In genomic region chr3:24042174-24042878, GRCh38 we compare ENCODE assay signal across 13 cellular contexts.
A peak's percentile ranks its signal among the peaks of the same experiment; 100 is the strongest.
DNase-seq lines count a peak whose midpoint lies in the region; ATAC-seq and TF ChIP-seq lines count a peak whose summit lies in the region.
"Had no signal": no experiment of that assay in that cellular context is flagged by ENCODE, and none has a peak within 500 bp of the region (broad histone marks: within the 10 kb centered on the region; RNA-seq: fewer than 3 reads in every experiment).

No MANE protein-coding gene starts in this region.

- CTCF ChIA-PET in SK-N-SH (lab: Yijun Ruan, JAX), result interaction anchor here (1.0 to 1.9 kb wide), 3 partner anchors 11 to 641 kb away, joined by 3 to 4 read pairs (median 4); no protein-coding TSS in a partner anchor

- H3K36me3 Mint-ChIP-seq in endodermal cell (ENCODE audit: low read depth), result no peaks in the 10 kb centered on the region

- H3K27ac ChIP-seq in SK-N-SH (ENCODE audit: low read depth in 2 of 2, low read length in 1 of 2) (no peak overlapping the region), parathyroid adenoma (peak overlapping the region; percentile 21), uterus (peak overlapping the region; percentile 85 to 96), endodermal cell (ENCODE audit: low read depth, low read length) (no peak overlapping the region), SJCRH30 (no peak overlapping the region)
- H3K27ac ChIP-seq: 22Rv1 had no signal

- intact Hi-C loops in left ventricle myocardium superior (cut with micrococcal nuclease), result no loop called here
- intact Hi-C loops in uterus (cut with DNase I; ENCODE audit: low total_unique reads), result no loop called here
- intact Hi-C loops in lower leg skin (cut with DNase I; ENCODE audit: low total_unique reads), result no loop called here

- no peaks in the 10 kb centered on the region for H3K4me1 ChIP-seq in SK-N-SH (ENCODE audit: control insufficient read depth in 1 of 2, insufficient read depth in 2 of 2, low read depth in 1 of 2, low read length in 1 of 2)
- no peaks in the 10 kb centered on the region for H3K4me1 ChIP-seq in parathyroid adenoma
- peaks cover 0 to 3% of the 10 kb centered on the region in 2 donors for H3K4me1 ChIP-seq in uterus
- no peaks in the 10 kb centered on the region for H3K4me1 ChIP-seq in endodermal cell (ENCODE audit: control insufficient read depth, insufficient read depth, low read length)
- no peaks in the 10 kb centered on the region for H3K4me1 ChIP-seq in SJCRH30

- no peak overlapping the region for H3K4me3 Mint-ChIP-seq in endodermal cell

- no peak for TF ChIP-seq CTCF in SK-N-SH (IDR thresholded peaks at IDR 0.05)
- TF ChIP-seq CTCF in parathyroid adenoma (IDR thresholded peaks at IDR 0.05), result no peak
- TF ChIP-seq CTCF in uterus (IDR thresholded peaks at IDR 0.05), result no peak
- no peak for TF ChIP-seq CTCF in endodermal cell (conservative IDR thresholded peaks at IDR 0.05)
- TF ChIP-seq CTCF in lower leg skin (IDR thresholded peaks at IDR 0.05), result no peak

- H2AFZ ChIP-seq in SK-N-SH (ENCODE audit: low read depth) (no peak overlapping the region), parathyroid adenoma (no peak overlapping the region)

- TF ChIP-seq EP300 in SK-N-SH (IDR thresholded peaks at IDR 0.05; ENCODE audit: borderline replicate concordance in 1 of 2, low read depth in 1 of 2, low read length in 1 of 2), result no peak

- H3K36me3 ChIP-seq in SK-N-SH (replicated peaks in 1 of 2; ENCODE audit: control insufficient read depth in 1 of 2, insufficient read depth in 2 of 2, low read length in 1 of 2) (no peaks in the 10 kb centered on the region), parathyroid adenoma (ENCODE audit: control insufficient read depth, insufficient read depth, low read length) (no peaks in the 10 kb centered on the region), uterus (no peaks in the 10 kb centered on the region), endodermal cell (ENCODE audit: control insufficient read depth, insufficient read depth, low read length) (no peaks in the 10 kb centered on the region), SJCRH30 (no peaks in the 10 kb centered on the region)

- no peak overlapping the region for H3K27ac Mint-ChIP-seq in endodermal cell

- no peaks in the 10 kb centered on the region for H3K27me3 Mint-ChIP-seq in endodermal cell (ENCODE audit: insufficient read depth)

- H3K9me3 Mint-ChIP-seq in endodermal cell, result no peaks in the 10 kb centered on the region

- no peak for TF ChIP-seq POLR2A in uterus (IDR thresholded peaks at IDR 0.05)
- TF ChIP-seq POLR2A in lower leg skin (IDR thresholded peaks at IDR 0.05), result no peak

- H4K20me1 ChIP-seq in SK-N-SH (ENCODE audit: insufficient read depth), result no peaks in the 10 kb centered on the region

- TF ChIP-seq RAD21 in SK-N-SH (IDR thresholded peaks at IDR 0.05; ENCODE audit: low read length), result no peak

- H3K9ac ChIP-seq in SK-N-SH (no peak overlapping the region), parathyroid adenoma (no peak overlapping the region), endodermal cell (ENCODE audit: extremely low read depth, low read length, poor library complexity, severe bottlenecking) (no peak overlapping the region)

- POLR2A ChIA-PET in SK-N-SH (lab: Yijun Ruan, JAX), result no interaction called here

- H3K79me2 ChIP-seq in SK-N-SH (ENCODE audit: insufficient read depth) (no peaks in the 10 kb centered on the region), parathyroid adenoma (no peaks in the 10 kb centered on the region)

- no peaks in the 10 kb centered on the region for H3K4me1 Mint-ChIP-seq in endodermal cell

- H3K4me3 ChIP-seq in SK-N-SH (ENCODE audit: low read depth in 2 of 2, low read length in 1 of 2), result no peak overlapping the region
- no peak overlapping the region for H3K4me3 ChIP-seq in parathyroid adenoma (ENCODE audit: low read depth, low read length)
- peak overlapping the region; percentile 3 to 16 for H3K4me3 ChIP-seq in uterus
- H3K4me3 ChIP-seq in endodermal cell (ENCODE audit: low read length), result no peak overlapping the region
- no peak overlapping the region for H3K4me3 ChIP-seq in SJCRH30
- no peak overlapping the region for H3K4me3 ChIP-seq in lower leg skin (ENCODE audit: low read depth, poor library complexity, severe bottlenecking)

- DNase-seq in SK-N-SH (no peak), left ventricle myocardium superior (no peak), uterus (peak in 1 of 2 donors; percentile 46), endodermal cell (no peak), SJCRH30 (no peak), lower leg skin (ENCODE audit: low spot score in 2 of 2) (no peak)
- DNase-seq: activated T-cell treated with anti-CD3 and anti-CD28 coated beads, Interleukin-2, amount 50 U/mL, for 1 hour; left colon; NCI-H1092 treated with DMSO at 0.1 percent for 48 hours; NCI-H526 treated with DMSO at 0.1 percent for 48 hours had no signal

- H3K27me3 ChIP-seq in SK-N-SH (ENCODE audit: insufficient read depth), result no peaks in the 10 kb centered on the region
- H3K27me3 ChIP-seq in parathyroid adenoma (ENCODE audit: control insufficient read depth, insufficient read depth, low read length), result no peaks in the 10 kb centered on the region
- H3K27me3 ChIP-seq in uterus, result no peaks in the 10 kb centered on the region
- no peaks in the 10 kb centered on the region for H3K27me3 ChIP-seq in endodermal cell (ENCODE audit: control insufficient read depth, insufficient read depth, low read length, poor library complexity, severe bottlenecking)
- H3K27me3 ChIP-seq in SJCRH30, result no peaks in the 10 kb centered on the region

- no peaks in the 10 kb centered on the region for H3K9me2 ChIP-seq in SK-N-SH

- H3K9me3 ChIP-seq in SK-N-SH (no peaks in the 10 kb centered on the region), parathyroid adenoma (ENCODE audit: control insufficient read depth, low read length) (no peaks in the 10 kb centered on the region), uterus (no peaks in the 10 kb centered on the region), endodermal cell (ENCODE audit: control insufficient read depth, low read length) (no peaks in the 10 kb centered on the region), SJCRH30 (replicated peaks) (no peaks in the 10 kb centered on the region)

- no peaks in the 10 kb centered on the region for H3F3A ChIP-seq in SK-N-SH (replicated peaks; ENCODE audit: insufficient read depth)

- H3K4me2 ChIP-seq in SK-N-SH (no peak overlapping the region), parathyroid adenoma (ENCODE audit: low read length) (no peak overlapping the region)

- WGBS in SK-N-SH (ENCODE audit: low lambda C conversion rate), result 87% methylated on average over 8 of the region's 8 CpGs
- 93 to 95% methylated on average over 7 to 8 of the region's 8 CpGs for WGBS in endodermal cell (ENCODE audit: insufficient coverage in 1 of 2, insufficient read length in 1 of 2), 2 experiments
- 17 to 25% methylated on average over 8 of the region's 8 CpGs for WGBS in lower leg skin, 2 donors

- peak; percentile 33; the same call in 1 of the 3 replicates for ATAC-seq in SK-N-SH treated with all-trans-retinoic acid at 6 μM for 48 hours
- peak; percentile 89 for ATAC-seq in left ventricle myocardium superior
- ATAC-seq: left colon had no signal

TF ChIP-seq in SK-N-SH treated with all-trans-retinoic acid at 6 μM for 48 hours, 23 proteins besides CTCF, POLR2A, EP300 and RAD21 (continues in another document):
- no peak for TF ChIP-seq PATZ1 (CRISPR knock-in tag; IDR thresholded peaks at IDR 0.05; ENCODE audit: borderline replicate concordance)

TF ChIP-seq in SK-N-SH, 30 proteins besides CTCF, POLR2A, EP300 and RAD21 (continues in another document):
- TF ChIP-seq ELF1 (IDR thresholded peaks at IDR 0.05) (no peak), POLR2AphosphoS5 (IDR thresholded peaks at IDR 0.05; ENCODE audit: low read depth, low read length) (no peak), RFX5 (IDR thresholded peaks at IDR 0.05; ENCODE audit: low read length) (no peak), GABPA (IDR thresholded peaks at IDR 0.05; ENCODE audit: low read depth) (no peak), EZH2phosphoT487 (IDR thresholded peaks at IDR 0.05; ENCODE audit: borderline replicate concordance, low read depth) (no peak), RCOR1 (IDR thresholded peaks at IDR 0.05; ENCODE audit: low read length) (no peak), RXRA (IDR thresholded peaks at IDR 0.05; ENCODE audit: borderline replicate concordance, low read depth) (no peak)
- TF ChIP-seq, protein P1, sequence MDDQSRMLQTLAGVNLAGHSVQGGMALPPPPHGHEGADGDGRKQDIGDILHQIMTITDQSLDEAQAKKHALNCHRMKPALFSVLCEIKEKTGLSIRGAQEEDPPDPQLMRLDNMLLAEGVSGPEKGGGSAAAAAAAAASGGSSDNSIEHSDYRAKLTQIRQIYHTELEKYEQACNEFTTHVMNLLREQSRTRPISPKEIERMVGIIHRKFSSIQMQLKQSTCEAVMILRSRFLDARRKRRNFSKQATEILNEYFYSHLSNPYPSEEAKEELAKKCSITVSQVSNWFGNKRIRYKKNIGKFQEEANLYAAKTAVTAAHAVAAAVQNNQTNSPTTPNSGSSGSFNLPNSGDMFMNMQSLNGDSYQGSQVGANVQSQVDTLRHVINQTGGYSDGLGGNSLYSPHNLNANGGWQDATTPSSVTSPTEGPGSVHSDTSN (IDR thresholded peaks at IDR 0.05), result no peak
- TF ChIP-seq, protein P2, sequence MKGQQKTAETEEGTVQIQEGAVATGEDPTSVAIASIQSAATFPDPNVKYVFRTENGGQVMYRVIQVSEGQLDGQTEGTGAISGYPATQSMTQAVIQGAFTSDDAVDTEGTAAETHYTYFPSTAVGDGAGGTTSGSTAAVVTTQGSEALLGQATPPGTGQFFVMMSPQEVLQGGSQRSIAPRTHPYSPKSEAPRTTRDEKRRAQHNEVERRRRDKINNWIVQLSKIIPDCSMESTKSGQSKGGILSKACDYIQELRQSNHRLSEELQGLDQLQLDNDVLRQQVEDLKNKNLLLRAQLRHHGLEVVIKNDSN (IDR thresholded peaks at IDR 0.05; ENCODE audit: borderline replicate concordance, low read depth), result no peak

Comparison
In these comparisons a context has a peak if more than half of its experiments do, and no peak if none do; other contexts are left out.
1. H3K27ac ChIP-seq: peak in parathyroid adenoma (single experiment) and uterus (2 of 2); none in SK-N-SH (0 of 2), endodermal cell (single experiment) and SJCRH30 (single experiment).
2. H3K4me3 ChIP-seq: peak in uterus (2 of 2); none in SK-N-SH (0 of 2), parathyroid adenoma (single experiment), endodermal cell (single experiment), SJCRH30 (single experiment) and lower leg skin (single experiment).